Comparison of ENCODE assay signal across 1 cellular context in the genomic region with DNA sequence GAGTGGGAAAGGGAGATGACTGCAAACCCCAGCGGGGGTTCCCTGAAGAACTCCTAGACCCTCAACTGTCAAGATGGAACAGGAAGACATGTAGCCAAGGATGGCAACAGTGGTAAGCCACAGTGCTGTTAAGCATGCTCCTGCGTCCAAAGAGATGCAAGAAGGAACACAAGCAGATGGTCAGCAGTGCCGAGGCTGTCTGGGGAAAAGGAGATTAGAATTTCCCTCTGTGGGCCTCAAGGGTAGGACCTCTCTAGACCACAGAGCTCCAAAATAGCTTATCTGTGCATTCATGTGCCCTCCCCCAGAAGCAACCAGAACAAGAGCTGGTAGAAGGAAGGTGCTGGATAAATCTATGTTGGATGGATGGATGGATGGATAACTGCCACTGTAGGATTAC.
TF ChIP-seq lines count a peak whose summit lies in the region.

No MANE protein-coding gene starts in this region.

TF ChIP-seq in K562, 482 proteins besides CTCF, POLR2A, EP300 and RAD21 (continued from another document and continues in another):
- TF ChIP-seq, protein P1, sequence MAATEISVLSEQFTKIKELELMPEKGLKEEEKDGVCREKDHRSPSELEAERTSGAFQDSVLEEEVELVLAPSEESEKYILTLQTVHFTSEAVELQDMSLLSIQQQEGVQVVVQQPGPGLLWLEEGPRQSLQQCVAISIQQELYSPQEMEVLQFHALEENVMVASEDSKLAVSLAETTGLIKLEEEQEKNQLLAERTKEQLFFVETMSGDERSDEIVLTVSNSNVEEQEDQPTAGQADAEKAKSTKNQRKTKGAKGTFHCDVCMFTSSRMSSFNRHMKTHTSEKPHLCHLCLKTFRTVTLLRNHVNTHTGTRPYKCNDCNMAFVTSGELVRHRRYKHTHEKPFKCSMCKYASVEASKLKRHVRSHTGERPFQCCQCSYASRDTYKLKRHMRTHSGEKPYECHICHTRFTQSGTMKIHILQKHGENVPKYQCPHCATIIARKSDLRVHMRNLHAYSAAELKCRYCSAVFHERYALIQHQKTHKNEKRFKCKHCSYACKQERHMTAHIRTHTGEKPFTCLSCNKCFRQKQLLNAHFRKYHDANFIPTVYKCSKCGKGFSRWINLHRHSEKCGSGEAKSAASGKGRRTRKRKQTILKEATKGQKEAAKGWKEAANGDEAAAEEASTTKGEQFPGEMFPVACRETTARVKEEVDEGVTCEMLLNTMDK (IDR thresholded peaks at IDR 0.05; ENCODE audit: borderline replicate concordance, insufficient read depth, low read depth, low read length, poor library complexity, severe bottlenecking): no peak
- TF ChIP-seq MCM2 (IDR thresholded peaks at IDR 0.05; ENCODE audit: low read depth) (no peak), NCOA4 (IDR thresholded peaks at IDR 0.05; ENCODE audit: partially characterized antibody) (no peak), ZNF347 (CRISPR knock-in tag; IDR thresholded peaks at IDR 0.05; ENCODE audit: low read depth) (no peak), SP2 (IDR thresholded peaks at IDR 0.05; ENCODE audit: extremely low read depth, low read depth, low read length, poor library complexity, severe bottlenecking) (no peak), HIVEP1 (CRISPR knock-in tag; IDR thresholded peaks at IDR 0.05) (no peak), ETS2 (tag; IDR thresholded peaks at IDR 0.05; ENCODE audit: borderline replicate concordance, poor library complexity, severe bottlenecking) (no peak), YY1 (IDR thresholded peaks at IDR 0.05; ENCODE audit: borderline replicate concordance in 1 of 3, control insufficient read depth in 1 of 3, extremely low read depth in 1 of 3, insufficient read depth in 3 of 3, insufficient read length in 1 of 3, insufficient replicate concordance in 2 of 3, low read depth in 1 of 3, low read length in 2 of 3) (no peak), ZNF124 (CRISPR knock-in tag; IDR thresholded peaks at IDR 0.05) (no peak), MTA3 (IDR thresholded peaks at IDR 0.05; ENCODE audit: borderline replicate concordance) (no peak), PHF8 (IDR thresholded peaks at IDR 0.05; ENCODE audit: borderline replicate concordance, low read length) (no peak), XRCC5 (IDR thresholded peaks at IDR 0.05; ENCODE audit: low read depth, low read length) (no peak), TEAD4 (IDR thresholded peaks at IDR 0.05; ENCODE audit: low read length) (peak; percentile 84), TEAD4 (CRISPR knock-in tag; IDR thresholded peaks at IDR 0.05; ENCODE audit: borderline replicate concordance) (no peak), SNIP1 (IDR thresholded peaks at IDR 0.05; ENCODE audit: low read depth) (no peak), ZNF778 (CRISPR knock-in tag; IDR thresholded peaks at IDR 0.05) (no peak), CBFA2T2 (conservative IDR thresholded peaks at IDR 0.05) (peak; percentile 85), POLR3A (IDR thresholded peaks at IDR 0.05; ENCODE audit: borderline replicate concordance, extremely low read depth, insufficient read depth, insufficient read length) (no peak), GATAD2A (IDR thresholded peaks at IDR 0.05) (no peak), CBX5 (IDR thresholded peaks at IDR 0.05; ENCODE audit: borderline replicate concordance, low read depth) (no peak), CCAR2 (IDR thresholded peaks at IDR 0.05; ENCODE audit: low read depth, low read length) (no peak), OTX1 (CRISPR knock-in tag; IDR thresholded peaks at IDR 0.05) (no peak), ZZZ3 (IDR thresholded peaks at IDR 0.05) (no peak), HDAC2 (IDR thresholded peaks at IDR 0.05) (no peak), ZC3H8 (IDR thresholded peaks at IDR 0.05) (no peak), ATF1 (CRISPR knock-in tag; IDR thresholded peaks at IDR 0.05) (no peak), ATF1 (tag; IDR thresholded peaks at IDR 0.05) (no peak), CXXC5 (CRISPR knock-in tag; IDR thresholded peaks at IDR 0.05) (peak; percentile 18; the same call in 1 of the 2 replicates), ZNF583 (CRISPR knock-in tag; IDR thresholded peaks at IDR 0.05) (no peak), POU5F1 (IDR thresholded peaks at IDR 0.05; ENCODE audit: borderline replicate concordance, low read depth, low read length, partially characterized antibody) (no peak), HDAC1 (IDR thresholded peaks at IDR 0.05) (peak in 1 of 2 experiments; percentile 43; a peak in 1 of 4 replicates), SMARCB1 (IDR thresholded peaks at IDR 0.05; ENCODE audit: insufficient read length, low read depth) (no peak), ZNF174 (CRISPR knock-in tag; IDR thresholded peaks at IDR 0.05) (no peak), RFX7 (CRISPR knock-in tag; IDR thresholded peaks at IDR 0.05) (no peak), ZNF76 (CRISPR knock-in tag; IDR thresholded peaks at IDR 0.05; ENCODE audit: borderline replicate concordance) (no peak), ZNF232 (CRISPR knock-in tag; IDR thresholded peaks at IDR 0.05) (no peak)
- TF ChIP-seq, protein P2, sequence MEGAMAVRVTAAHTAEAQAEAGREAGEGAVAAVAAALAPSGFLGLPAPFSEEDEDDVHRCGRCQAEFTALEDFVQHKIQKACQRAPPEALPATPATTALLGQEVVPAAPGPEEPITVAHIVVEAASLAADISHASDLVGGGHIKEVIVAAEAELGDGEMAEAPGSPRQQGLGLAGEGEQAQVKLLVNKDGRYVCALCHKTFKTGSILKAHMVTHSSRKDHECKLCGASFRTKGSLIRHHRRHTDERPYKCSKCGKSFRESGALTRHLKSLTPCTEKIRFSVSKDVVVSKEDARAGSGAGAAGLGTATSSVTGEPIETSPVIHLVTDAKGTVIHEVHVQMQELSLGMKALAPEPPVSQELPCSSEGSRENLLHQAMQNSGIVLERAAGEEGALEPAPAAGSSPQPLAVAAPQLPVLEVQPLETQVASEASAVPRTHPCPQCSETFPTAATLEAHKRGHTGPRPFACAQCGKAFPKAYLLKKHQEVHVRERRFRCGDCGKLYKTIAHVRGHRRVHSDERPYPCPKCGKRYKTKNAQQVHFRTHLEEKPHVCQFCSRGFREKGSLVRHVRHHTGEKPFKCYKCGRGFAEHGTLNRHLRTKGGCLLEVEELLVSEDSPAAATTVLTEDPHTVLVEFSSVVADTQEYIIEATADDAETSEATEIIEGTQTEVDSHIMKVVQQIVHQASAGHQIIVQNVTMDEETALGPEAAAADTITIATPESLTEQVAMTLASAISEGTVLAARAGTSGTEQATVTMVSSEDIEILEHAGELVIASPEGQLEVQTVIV (CRISPR knock-in tag; IDR thresholded peaks at IDR 0.05; ENCODE audit: borderline replicate concordance): no peak
- TF ChIP-seq, protein P3, sequence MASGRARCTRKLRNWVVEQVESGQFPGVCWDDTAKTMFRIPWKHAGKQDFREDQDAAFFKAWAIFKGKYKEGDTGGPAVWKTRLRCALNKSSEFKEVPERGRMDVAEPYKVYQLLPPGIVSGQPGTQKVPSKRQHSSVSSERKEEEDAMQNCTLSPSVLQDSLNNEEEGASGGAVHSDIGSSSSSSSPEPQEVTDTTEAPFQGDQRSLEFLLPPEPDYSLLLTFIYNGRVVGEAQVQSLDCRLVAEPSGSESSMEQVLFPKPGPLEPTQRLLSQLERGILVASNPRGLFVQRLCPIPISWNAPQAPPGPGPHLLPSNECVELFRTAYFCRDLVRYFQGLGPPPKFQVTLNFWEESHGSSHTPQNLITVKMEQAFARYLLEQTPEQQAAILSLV (tag; IDR thresholded peaks at IDR 0.05): no peak
- TF ChIP-seq, protein P4, sequence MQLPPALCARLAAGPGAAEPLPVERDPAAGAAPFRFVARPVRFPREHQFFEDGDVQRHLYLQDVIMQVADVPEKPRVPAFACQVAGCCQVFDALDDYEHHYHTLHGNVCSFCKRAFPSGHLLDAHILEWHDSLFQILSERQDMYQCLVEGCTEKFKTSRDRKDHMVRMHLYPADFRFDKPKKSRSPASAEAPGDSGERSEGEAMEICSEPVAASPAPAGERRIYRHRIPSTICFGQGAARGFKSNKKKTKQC (CRISPR knock-in tag; IDR thresholded peaks at IDR 0.05): no peak
- TF ChIP-seq, protein P5, sequence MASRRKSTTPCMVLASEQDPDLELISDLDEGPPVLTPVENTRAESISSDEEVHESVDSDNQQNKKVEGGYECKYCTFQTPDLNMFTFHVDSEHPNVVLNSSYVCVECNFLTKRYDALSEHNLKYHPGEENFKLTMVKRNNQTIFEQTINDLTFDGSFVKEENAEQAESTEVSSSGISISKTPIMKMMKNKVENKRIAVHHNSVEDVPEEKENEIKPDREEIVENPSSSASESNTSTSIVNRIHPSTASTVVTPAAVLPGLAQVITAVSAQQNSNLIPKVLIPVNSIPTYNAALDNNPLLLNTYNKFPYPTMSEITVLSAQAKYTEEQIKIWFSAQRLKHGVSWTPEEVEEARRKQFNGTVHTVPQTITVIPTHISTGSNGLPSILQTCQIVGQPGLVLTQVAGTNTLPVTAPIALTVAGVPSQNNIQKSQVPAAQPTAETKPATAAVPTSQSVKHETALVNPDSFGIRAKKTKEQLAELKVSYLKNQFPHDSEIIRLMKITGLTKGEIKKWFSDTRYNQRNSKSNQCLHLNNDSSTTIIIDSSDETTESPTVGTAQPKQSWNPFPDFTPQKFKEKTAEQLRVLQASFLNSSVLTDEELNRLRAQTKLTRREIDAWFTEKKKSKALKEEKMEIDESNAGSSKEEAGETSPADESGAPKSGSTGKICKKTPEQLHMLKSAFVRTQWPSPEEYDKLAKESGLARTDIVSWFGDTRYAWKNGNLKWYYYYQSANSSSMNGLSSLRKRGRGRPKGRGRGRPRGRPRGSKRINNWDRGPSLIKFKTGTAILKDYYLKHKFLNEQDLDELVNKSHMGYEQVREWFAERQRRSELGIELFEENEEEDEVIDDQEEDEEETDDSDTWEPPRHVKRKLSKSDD (conservative IDR thresholded peaks at IDR 0.05; ENCODE audit: low read length): no peak
- TF ChIP-seq, protein P6, sequence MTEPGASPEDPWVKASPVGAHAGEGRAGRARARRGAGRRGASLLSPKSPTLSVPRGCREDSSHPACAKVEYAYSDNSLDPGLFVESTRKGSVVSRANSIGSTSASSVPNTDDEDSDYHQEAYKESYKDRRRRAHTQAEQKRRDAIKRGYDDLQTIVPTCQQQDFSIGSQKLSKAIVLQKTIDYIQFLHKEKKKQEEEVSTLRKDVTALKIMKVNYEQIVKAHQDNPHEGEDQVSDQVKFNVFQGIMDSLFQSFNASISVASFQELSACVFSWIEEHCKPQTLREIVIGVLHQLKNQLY (CRISPR knock-in tag; conservative IDR thresholded peaks at IDR 0.05): no peak
- TF ChIP-seq, protein P7, sequence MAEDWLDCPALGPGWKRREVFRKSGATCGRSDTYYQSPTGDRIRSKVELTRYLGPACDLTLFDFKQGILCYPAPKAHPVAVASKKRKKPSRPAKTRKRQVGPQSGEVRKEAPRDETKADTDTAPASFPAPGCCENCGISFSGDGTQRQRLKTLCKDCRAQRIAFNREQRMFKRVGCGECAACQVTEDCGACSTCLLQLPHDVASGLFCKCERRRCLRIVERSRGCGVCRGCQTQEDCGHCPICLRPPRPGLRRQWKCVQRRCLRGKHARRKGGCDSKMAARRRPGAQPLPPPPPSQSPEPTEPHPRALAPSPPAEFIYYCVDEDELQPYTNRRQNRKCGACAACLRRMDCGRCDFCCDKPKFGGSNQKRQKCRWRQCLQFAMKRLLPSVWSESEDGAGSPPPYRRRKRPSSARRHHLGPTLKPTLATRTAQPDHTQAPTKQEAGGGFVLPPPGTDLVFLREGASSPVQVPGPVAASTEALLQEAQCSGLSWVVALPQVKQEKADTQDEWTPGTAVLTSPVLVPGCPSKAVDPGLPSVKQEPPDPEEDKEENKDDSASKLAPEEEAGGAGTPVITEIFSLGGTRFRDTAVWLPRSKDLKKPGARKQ (CRISPR knock-in tag; IDR thresholded peaks at IDR 0.05): no peak
- TF ChIP-seq, protein P8, sequence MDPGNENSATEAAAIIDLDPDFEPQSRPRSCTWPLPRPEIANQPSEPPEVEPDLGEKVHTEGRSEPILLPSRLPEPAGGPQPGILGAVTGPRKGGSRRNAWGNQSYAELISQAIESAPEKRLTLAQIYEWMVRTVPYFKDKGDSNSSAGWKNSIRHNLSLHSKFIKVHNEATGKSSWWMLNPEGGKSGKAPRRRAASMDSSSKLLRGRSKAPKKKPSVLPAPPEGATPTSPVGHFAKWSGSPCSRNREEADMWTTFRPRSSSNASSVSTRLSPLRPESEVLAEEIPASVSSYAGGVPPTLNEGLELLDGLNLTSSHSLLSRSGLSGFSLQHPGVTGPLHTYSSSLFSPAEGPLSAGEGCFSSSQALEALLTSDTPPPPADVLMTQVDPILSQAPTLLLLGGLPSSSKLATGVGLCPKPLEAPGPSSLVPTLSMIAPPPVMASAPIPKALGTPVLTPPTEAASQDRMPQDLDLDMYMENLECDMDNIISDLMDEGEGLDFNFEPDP (CRISPR knock-in tag; IDR thresholded peaks at IDR 0.05): no peak
- TF ChIP-seq, protein P9, sequence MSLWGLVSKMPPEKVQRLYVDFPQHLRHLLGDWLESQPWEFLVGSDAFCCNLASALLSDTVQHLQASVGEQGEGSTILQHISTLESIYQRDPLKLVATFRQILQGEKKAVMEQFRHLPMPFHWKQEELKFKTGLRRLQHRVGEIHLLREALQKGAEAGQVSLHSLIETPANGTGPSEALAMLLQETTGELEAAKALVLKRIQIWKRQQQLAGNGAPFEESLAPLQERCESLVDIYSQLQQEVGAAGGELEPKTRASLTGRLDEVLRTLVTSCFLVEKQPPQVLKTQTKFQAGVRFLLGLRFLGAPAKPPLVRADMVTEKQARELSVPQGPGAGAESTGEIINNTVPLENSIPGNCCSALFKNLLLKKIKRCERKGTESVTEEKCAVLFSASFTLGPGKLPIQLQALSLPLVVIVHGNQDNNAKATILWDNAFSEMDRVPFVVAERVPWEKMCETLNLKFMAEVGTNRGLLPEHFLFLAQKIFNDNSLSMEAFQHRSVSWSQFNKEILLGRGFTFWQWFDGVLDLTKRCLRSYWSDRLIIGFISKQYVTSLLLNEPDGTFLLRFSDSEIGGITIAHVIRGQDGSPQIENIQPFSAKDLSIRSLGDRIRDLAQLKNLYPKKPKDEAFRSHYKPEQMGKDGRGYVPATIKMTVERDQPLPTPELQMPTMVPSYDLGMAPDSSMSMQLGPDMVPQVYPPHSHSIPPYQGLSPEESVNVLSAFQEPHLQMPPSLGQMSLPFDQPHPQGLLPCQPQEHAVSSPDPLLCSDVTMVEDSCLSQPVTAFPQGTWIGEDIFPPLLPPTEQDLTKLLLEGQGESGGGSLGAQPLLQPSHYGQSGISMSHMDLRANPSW (CRISPR knock-in tag; IDR thresholded peaks at IDR 0.05): no peak
- TF ChIP-seq, protein P10, sequence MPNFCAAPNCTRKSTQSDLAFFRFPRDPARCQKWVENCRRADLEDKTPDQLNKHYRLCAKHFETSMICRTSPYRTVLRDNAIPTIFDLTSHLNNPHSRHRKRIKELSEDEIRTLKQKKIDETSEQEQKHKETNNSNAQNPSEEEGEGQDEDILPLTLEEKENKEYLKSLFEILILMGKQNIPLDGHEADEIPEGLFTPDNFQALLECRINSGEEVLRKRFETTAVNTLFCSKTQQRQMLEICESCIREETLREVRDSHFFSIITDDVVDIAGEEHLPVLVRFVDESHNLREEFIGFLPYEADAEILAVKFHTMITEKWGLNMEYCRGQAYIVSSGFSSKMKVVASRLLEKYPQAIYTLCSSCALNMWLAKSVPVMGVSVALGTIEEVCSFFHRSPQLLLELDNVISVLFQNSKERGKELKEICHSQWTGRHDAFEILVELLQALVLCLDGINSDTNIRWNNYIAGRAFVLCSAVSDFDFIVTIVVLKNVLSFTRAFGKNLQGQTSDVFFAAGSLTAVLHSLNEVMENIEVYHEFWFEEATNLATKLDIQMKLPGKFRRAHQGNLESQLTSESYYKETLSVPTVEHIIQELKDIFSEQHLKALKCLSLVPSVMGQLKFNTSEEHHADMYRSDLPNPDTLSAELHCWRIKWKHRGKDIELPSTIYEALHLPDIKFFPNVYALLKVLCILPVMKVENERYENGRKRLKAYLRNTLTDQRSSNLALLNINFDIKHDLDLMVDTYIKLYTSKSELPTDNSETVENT (CRISPR knock-in tag; IDR thresholded peaks at IDR 0.05): no peak
